8 cellular contexts compared by ENCODE assay signal in the genomic region with DNA sequence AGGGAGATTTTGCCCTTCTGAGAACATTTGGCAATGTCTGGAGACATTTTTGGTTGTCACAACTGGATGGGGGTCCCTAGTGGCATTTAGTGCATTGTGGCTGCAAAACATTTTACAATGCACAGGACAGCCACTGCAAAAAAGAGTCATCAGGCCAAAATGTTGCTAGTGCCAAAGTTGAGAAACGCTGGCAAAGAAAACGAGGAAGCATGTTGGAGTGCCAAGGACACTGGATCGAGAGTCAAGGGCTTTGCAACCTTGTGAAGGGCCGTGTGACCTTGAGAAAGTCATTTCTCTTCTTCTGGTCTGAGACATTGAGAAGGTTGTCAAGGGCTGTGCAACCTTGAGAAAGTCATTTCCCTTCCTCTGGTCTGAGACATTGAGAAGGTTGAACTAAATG. TPM values are rescaled to one million over a fixed set of nuclear protein-coding genes. Genes with fewer than 3 reads are reported as not detected.
"Had no signal": no experiment of that assay in that cellular context is flagged by ENCODE, and none has a peak within 500 bp of the region (broad histone marks: within the 10 kb centered on the region; RNA-seq: fewer than 3 reads in every experiment).

No MANE protein-coding gene starts in this region.

- H3K4me3 ChIP-seq: GM23338 had no signal

- ATAC-seq: GM23338 had no signal

- H2AFZ ChIP-seq: GM23338 had no signal

- FAIRE-seq: H1, H54, HTR-8/SVneo had no signal

- H3K4me2 ChIP-seq: GM23338 had no signal

- DNase-seq: H9, HCEC 1CT, KBM-7 had no signal

RNA-seq across cellular contexts. Expression of gene FRRS1L, which starts 45.7 kb away (rescaled TPM):
- total RNA-seq: HT-29 had no signal
